In genomic region chr9:35350827-35351549, GRCh38 we compare ENCODE assay signal across 16 cellular contexts.
A peak's percentile ranks its signal among the peaks of the same experiment; 100 is the strongest.
DNase-seq lines count a peak whose midpoint lies in the region; ATAC-seq and TF ChIP-seq lines count a peak whose summit lies in the region.
"Had no signal": no experiment of that assay in that cellular context is flagged by ENCODE, and none has a peak within 500 bp of the region (broad histone marks: within the 10 kb centered on the region; RNA-seq: fewer than 3 reads in every experiment).

No MANE protein-coding gene starts in this region.

- H3K27me3 Mint-ChIP-seq in progenitor cell of endocrine pancreas, result no peaks in the 10 kb centered on the region
- H3K27me3 Mint-ChIP-seq in stimulated activated memory B cell treated with anti-CD40 and anti-IgM and Interleukin-4, amounts not matched to agents 10 μg/mL and 1 μg/mL and 100 μg/mL, for 72 hours, result no peaks in the 10 kb centered on the region

- TF ChIP-seq CTCF in AG10803 (conservative IDR thresholded peaks at IDR 0.05; ENCODE audit: low read length) (no peak), progenitor cell of endocrine pancreas (IDR thresholded peaks at IDR 0.05; ENCODE audit: unreplicated experiment) (no peak), foreskin keratinocyte (conservative IDR thresholded peaks at IDR 0.05) (no peak)

- DNase-seq in AG10803 (ENCODE audit: low read depth), result peak; percentile 74
- peak; percentile 46 for DNase-seq in NCI-H2029 treated with DMSO at 0.1 percent for 48 hours (lab: John Stamatoyannopoulos, UW)
- DNase-seq in fibroblast of peridontal ligament (ENCODE audit: extremely low read depth), result peak; percentile 96
- no peak for DNase-seq in progenitor cell of endocrine pancreas (ENCODE audit: low spot score, unreplicated experiment)
- DNase-seq in SW 1271 (lab: John Stamatoyannopoulos, UW), result no peak
- no peak for DNase-seq in Kasumi-1 (lab: John Stamatoyannopoulos, UW)
- no peak for DNase-seq in foreskin keratinocyte
- DNase-seq: activated CD8-positive, alpha-beta memory T cell treated with anti-CD3 and anti-CD28 coated beads for 24 hours; activated gamma-delta T cell treated with Interleukin-2 at 50 U/mL for 16 hours; CD4-positive, CD25-positive, alpha-beta regulatory T cell; esophagus squamous epithelium; Karpas-422; NCI-H446; RPMI8226 had no signal

- no peaks in the 10 kb centered on the region for H3K9me3 Mint-ChIP-seq in progenitor cell of endocrine pancreas (ENCODE audit: low read depth)
- no peaks in the 10 kb centered on the region for H3K9me3 Mint-ChIP-seq in stimulated activated memory B cell treated with anti-CD40 and anti-IgM and Interleukin-4, amounts not matched to agents 10 μg/mL and 1 μg/mL and 100 μg/mL, for 72 hours
- H3K9me3 Mint-ChIP-seq: CD4-positive, CD25-positive, alpha-beta regulatory T cell; natural killer cell treated with Interleukin-12 subunit alpha and Interleukin-12 subunit beta and Interleukin-15 and Interleukin-18, amount 100 ng/mL, for 72 hours had no signal

- H3K4me3 ChIP-seq in AG10803 (ENCODE audit: low read length), result no peak overlapping the region
- H3K4me3 ChIP-seq: esophagus squamous epithelium had no signal

- H3K4me1 Mint-ChIP-seq in progenitor cell of endocrine pancreas (ENCODE audit: low read depth), result no peaks in the 10 kb centered on the region
- H3K4me1 Mint-ChIP-seq in stimulated activated memory B cell treated with anti-CD40 and anti-IgM and Interleukin-4, amounts not matched to agents 10 μg/mL and 1 μg/mL and 100 μg/mL, for 72 hours, result peaks cover 8% of the 10 kb centered on the region
- H3K4me1 Mint-ChIP-seq: CD4-positive, CD25-positive, alpha-beta regulatory T cell had no signal

- peaks cover 3% of the 10 kb centered on the region for H3K36me3 Mint-ChIP-seq in progenitor cell of endocrine pancreas (ENCODE audit: insufficient read depth)
- no peaks in the 10 kb centered on the region for H3K36me3 Mint-ChIP-seq in stimulated activated memory B cell treated with anti-CD40 and anti-IgM and Interleukin-4, amounts not matched to agents 10 μg/mL and 1 μg/mL and 100 μg/mL, for 72 hours
- H3K36me3 Mint-ChIP-seq: CD4-positive, CD25-positive, alpha-beta regulatory T cell; natural killer cell treated with Interleukin-12 subunit alpha and Interleukin-12 subunit beta and Interleukin-15 and Interleukin-18, amount 100 ng/mL, for 72 hours had no signal

- no peak for ATAC-seq in foreskin keratinocyte
- no peak for ATAC-seq in stimulated activated memory B cell treated with anti-CD40 and anti-IgM and Interleukin-4, amounts not matched to agents 10 μg/mL and 1 μg/mL and 100 μg/mL, for 72 hours
- ATAC-seq: natural killer cell treated with Interleukin-12 subunit alpha and Interleukin-12 subunit beta and Interleukin-15 and Interleukin-18, amount 100 ng/mL, for 72 hours had no signal

- no peak overlapping the region for H3K27ac ChIP-seq in foreskin keratinocyte

- H3K27me3 ChIP-seq in foreskin keratinocyte, result no peaks in the 10 kb centered on the region
- H3K27me3 ChIP-seq: esophagus squamous epithelium had no signal

- peak overlapping the region; percentile 46 for H3K27ac Mint-ChIP-seq in progenitor cell of endocrine pancreas
- H3K27ac Mint-ChIP-seq in stimulated activated memory B cell treated with anti-CD40 and anti-IgM and Interleukin-4, amounts not matched to agents 10 μg/mL and 1 μg/mL and 100 μg/mL, for 72 hours, result no peak overlapping the region
- H3K27ac Mint-ChIP-seq: natural killer cell treated with Interleukin-12 subunit alpha and Interleukin-12 subunit beta and Interleukin-15 and Interleukin-18, amount 100 ng/mL, for 72 hours had no signal

- H3K4me1 ChIP-seq in foreskin keratinocyte, result no peaks in the 10 kb centered on the region

- H3K4me3 Mint-ChIP-seq in progenitor cell of endocrine pancreas (ENCODE audit: low read depth), result no peak overlapping the region
- H3K4me3 Mint-ChIP-seq in stimulated activated memory B cell treated with anti-CD40 and anti-IgM and Interleukin-4, amounts not matched to agents 10 μg/mL and 1 μg/mL and 100 μg/mL, for 72 hours, result no peak overlapping the region
- H3K4me3 Mint-ChIP-seq: CD4-positive, CD25-positive, alpha-beta regulatory T cell; natural killer cell treated with Interleukin-12 subunit alpha and Interleukin-12 subunit beta and Interleukin-15 and Interleukin-18, amount 100 ng/mL, for 72 hours had no signal

Comparison
In these comparisons a context has a peak if more than half of its experiments do, and no peak if none do; other contexts are left out.
1. DNase-seq: peak in AG10803 (single experiment), NCI-H2029 treated with DMSO at 0.1 percent for 48 hours (single experiment) and fibroblast of peridontal ligament (single experiment); none in progenitor cell of endocrine pancreas (single experiment), SW 1271 (0 of 2), Kasumi-1 (0 of 2) and foreskin keratinocyte (0 of 2).